ENCODE assay signal across 13 cellular contexts in the genomic region with DNA sequence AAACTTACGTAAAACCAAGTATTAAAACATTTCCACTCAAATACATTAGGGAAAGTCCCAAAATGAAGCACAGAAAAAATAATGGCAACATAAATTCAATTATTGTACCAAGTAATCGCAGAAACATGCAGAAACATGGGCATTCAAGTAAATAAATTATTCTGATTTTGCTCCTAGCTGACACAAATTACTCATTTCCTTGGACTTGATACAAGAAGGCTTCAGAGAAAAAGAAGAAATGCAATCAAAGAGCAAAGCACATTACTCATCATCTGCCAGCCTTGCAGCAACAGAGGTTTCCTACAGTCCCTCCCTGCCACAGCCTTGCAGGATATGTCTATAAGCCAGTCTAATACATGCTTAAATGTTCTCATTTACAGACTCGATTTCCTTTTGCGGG.
DNase-seq lines count a peak whose midpoint lies in the region; ATAC-seq lines count a peak whose summit lies in the region.
"Had no signal": no experiment of that assay in that cellular context is flagged by ENCODE, and none has a peak within 500 bp of the region (broad histone marks: within the 10 kb centered on the region; RNA-seq: fewer than 3 reads in every experiment).

No MANE protein-coding gene starts in this region.

- DNase-seq in ACHN: peak; percentile 29
- DNase-seq in HPDE6-E6E7 (ENCODE audit: extremely low spot score): peak; percentile 58
- DNase-seq in astrocyte of the hippocampus (ENCODE audit: low read depth, low spot score): peak; percentile 72
- DNase-seq in foreskin melanocyte: peak; percentile 53
- no peak for DNase-seq in DMS153 treated with DMSO at 0.1 percent for 48 hours (lab: John Stamatoyannopoulos, UW; ENCODE audit: unreplicated experiment)
- DNase-seq in amygdala (lab: John Stamatoyannopoulos, UW): no peak
- DNase-seq in cerebellum (ENCODE audit: low spot score): no peak
- DNase-seq: midbrain, NCI-H2227 treated with DMSO at 0.1 percent for 48 hours, OCI-M1, pancreas, T-cell had no signal

- in situ Hi-C loops in ACHN (cut with HindIII; ENCODE audit: low pct_ligation_motif_present, low pct_unique_long_range_greater_than_20kb, low sequenced_read_pairs): no loop called here

- ATAC-seq in GM19463 (IDR thresholded peaks at IDR 0.05; ENCODE audit: unreplicated experiment): no peak
- ATAC-seq: pancreas, T-cell had no signal

Comparison
In these comparisons a context has a peak if more than half of its experiments do, and no peak if none do; other contexts are left out.
1. DNase-seq: peak in ACHN (single experiment), HPDE6-E6E7 (single experiment), astrocyte of the hippocampus (single experiment) and foreskin melanocyte (single experiment); none in DMS153 treated with DMSO at 0.1 percent for 48 hours (single experiment), amygdala (0 of 56) and cerebellum (single experiment).